Comparison of ENCODE assay signal across 1 cellular context in genomic region chr20:41137412-41138216, GRCh38.
A peak's percentile ranks its signal among the peaks of the same experiment; 100 is the strongest.
TF ChIP-seq lines count a peak whose summit lies in the region.

TSS of gene PLCG1 (plus strand) at chr20:41137543. CDS start at chr20:41137642, 99 bp downstream.

TF ChIP-seq in HepG2, 621 proteins besides CTCF, POLR2A, EP300 and RAD21 (continued from another document and continues in another):
- no peak for TF ChIP-seq ZNF318 (CRISPR knock-in tag; IDR thresholded peaks at IDR 0.05)
- no peak for TF ChIP-seq ZNF781 (CRISPR knock-in tag; IDR thresholded peaks at IDR 0.05; ENCODE audit: borderline replicate concordance, not compliant biosample characterization)
- peak; percentile 82 for TF ChIP-seq GFI1 (CRISPR knock-in tag; IDR thresholded peaks at IDR 0.05; ENCODE audit: borderline replicate concordance)
- no peak for TF ChIP-seq ZFP62 (CRISPR knock-in tag; IDR thresholded peaks at IDR 0.05)
- TF ChIP-seq TBX3 (IDR thresholded peaks at IDR 0.05; ENCODE audit: borderline replicate concordance) = no peak
- TF ChIP-seq MIER3 (CRISPR knock-in tag; IDR thresholded peaks at IDR 0.05; ENCODE audit: borderline replicate concordance) = no peak
- TF ChIP-seq ZNF253 (CRISPR knock-in tag; IDR thresholded peaks at IDR 0.05; ENCODE audit: borderline replicate concordance) = no peak
- no peak for TF ChIP-seq RORA (CRISPR knock-in tag; IDR thresholded peaks at IDR 0.05)
- no peak for TF ChIP-seq ZNF24 (IDR thresholded peaks at IDR 0.05)
- peak; percentile 83; the same call in 1 of the 2 replicates for TF ChIP-seq ZNF576 (CRISPR knock-in tag; IDR thresholded peaks at IDR 0.05)
- no peak for TF ChIP-seq ATM (IDR thresholded peaks at IDR 0.05; ENCODE audit: borderline replicate concordance)
- no peak for TF ChIP-seq SMARCE1 (IDR thresholded peaks at IDR 0.05; ENCODE audit: borderline replicate concordance)
- TF ChIP-seq SMC3 (IDR thresholded peaks at IDR 0.05; ENCODE audit: low read length) = no peak
- TF ChIP-seq NFRKB (IDR thresholded peaks at IDR 0.05) = no peak
- no peak for TF ChIP-seq ARID2 (CRISPR knock-in tag; IDR thresholded peaks at IDR 0.05; ENCODE audit: borderline replicate concordance)
- no peak for TF ChIP-seq ZNF691 (CRISPR knock-in tag; IDR thresholded peaks at IDR 0.05; ENCODE audit: borderline replicate concordance, low read depth)
- no peak for TF ChIP-seq CBX2 (IDR thresholded peaks at IDR 0.05; ENCODE audit: low read depth, low read length)
- no peak for TF ChIP-seq CBX2 (CRISPR knock-in tag; IDR thresholded peaks at IDR 0.05; ENCODE audit: low read depth)
- no peak for TF ChIP-seq DNMT1 (CRISPR knock-in tag; IDR thresholded peaks at IDR 0.05)
- peak; percentile 81; the same call in 1 of the 2 replicates for TF ChIP-seq NFKB2 (CRISPR knock-in tag; IDR thresholded peaks at IDR 0.05; ENCODE audit: borderline replicate concordance)
- peak; percentile 88 for TF ChIP-seq ZNF572 (CRISPR knock-in tag; IDR thresholded peaks at IDR 0.05)
- TF ChIP-seq KDM4B (CRISPR knock-in tag; IDR thresholded peaks at IDR 0.05) = no peak
- TF ChIP-seq ZSCAN12 (CRISPR knock-in tag; IDR thresholded peaks at IDR 0.05) = no peak
- peak; percentile 87 for TF ChIP-seq ZNF281 (CRISPR knock-in tag; IDR thresholded peaks at IDR 0.05; ENCODE audit: borderline replicate concordance)
- peak; percentile 3; the same call in 1 of the 2 replicates for TF ChIP-seq RFX5 (IDR thresholded peaks at IDR 0.05; ENCODE audit: low read depth, low read length)
- no peak for TF ChIP-seq SRSF4 (IDR thresholded peaks at IDR 0.05; ENCODE audit: low read depth, low read length, poor library complexity, severe bottlenecking)
- 0 out of 2 replicates have a peak, but pooled peaks have one; percentile 20 for TF ChIP-seq ZBED4 (CRISPR knock-in tag; IDR thresholded peaks at IDR 0.05; ENCODE audit: borderline replicate concordance)
- peak; percentile 21; the same call in 1 of the 2 replicates for TF ChIP-seq SOX5 (CRISPR knock-in tag; IDR thresholded peaks at IDR 0.05; ENCODE audit: borderline replicate concordance)
- no peak for TF ChIP-seq ZBTB34 (CRISPR knock-in tag; IDR thresholded peaks at IDR 0.05)
- peak; percentile 84; the same call in 1 of the 2 replicates for TF ChIP-seq PCBP1 (IDR thresholded peaks at IDR 0.05; ENCODE audit: borderline replicate concordance, low read depth, low read length)
- TF ChIP-seq SKI (IDR thresholded peaks at IDR 0.05; ENCODE audit: partially characterized antibody) = no peak
- TF ChIP-seq PCBP2 (optimal IDR thresholded peaks at IDR 0.05; ENCODE audit: low read depth, low read length, poor library complexity, severe bottlenecking) = no peak
- peak; percentile 65; the same call in 1 of the 2 replicates for TF ChIP-seq FLYWCH1 (CRISPR knock-in tag; IDR thresholded peaks at IDR 0.05)
- TF ChIP-seq RFXAP (CRISPR knock-in tag; IDR thresholded peaks at IDR 0.05; ENCODE audit: borderline replicate concordance) = peak; percentile 60; the same call in 1 of the 2 replicates
- no peak for TF ChIP-seq ZNF780A (CRISPR knock-in tag; IDR thresholded peaks at IDR 0.05)
- peak; percentile 19; the same call in 1 of the 2 replicates for TF ChIP-seq HNF4A (CRISPR knock-in tag; IDR thresholded peaks at IDR 0.05)
- peak; percentile 90; the same call in 1 of the 2 replicates for TF ChIP-seq ZNF414 (CRISPR knock-in tag; IDR thresholded peaks at IDR 0.05)
- TF ChIP-seq ZBTB46 (CRISPR knock-in tag; IDR thresholded peaks at IDR 0.05; ENCODE audit: borderline replicate concordance) = no peak
